ENCODE assay signal across 25 cellular contexts in genomic region chr1:29100487-29100886, GRCh38.
"Had no signal": no experiment of that assay in that cellular context is flagged by ENCODE, and none has a peak within 500 bp of the region (broad histone marks: within the 10 kb centered on the region; RNA-seq: fewer than 3 reads in every experiment).

No MANE protein-coding gene starts in this region.

- H3K36me3 ChIP-seq: pancreas, prostate gland, right atrium auricular region, tibial nerve had no signal

- DNase-seq: naive thymus-derived CD8-positive, alpha-beta T cell; nephron progenitor cell; nucleus accumbens; pancreas; retina; right lobe of liver; sigmoid colon; small intestine; stimulated activated CD4-positive, alpha-beta T cell treated with anti-CD3 and anti-CD28 coated beads, Interleukin-15, amount 100 ng/mL, for 24 hours; stimulated activated CD4-positive, alpha-beta T cell treated with anti-CD3 and anti-CD28 coated beads, Interleukin-2, amount 100 ng/mL, for 24 hours; stimulated activated CD4-positive, alpha-beta T cell treated with anti-CD3 and anti-CD28 coated beads, Interleukin-2, amount 100 ng/mL, for 48 hours; stimulated activated CD4-positive, alpha-beta T cell treated with anti-CD3 and anti-CD28 coated beads, Interleukin-4, amount 100 ng/mL, for 24 hours; stimulated activated naive B cell treated with anti-CD40 and anti-IgM and Interleukin-4, amounts not matched to agents 10 μg/mL and 1 μg/mL and 100 μg/mL, for 72 hours; stimulated activated naive CD4-positive, alpha-beta T cell treated with Interleukin-2 at 50 U/mL for 16 hours; stomach; thyroid gland; trophoblast cell; upper lobe of left lung had no signal

- H3K27ac ChIP-seq: neutrophil, pancreas, prostate gland, right atrium auricular region, right lobe of liver, sigmoid colon, stomach, thoracic aorta, thyroid gland, tibial nerve, upper lobe of left lung, vagina had no signal

- H3K9me3 ChIP-seq: neutrophil, pancreas, prostate gland, right atrium auricular region, right lobe of liver, sigmoid colon, stomach, thoracic aorta, thyroid gland, tibial nerve, upper lobe of left lung, vagina had no signal

- H3K4me1 ChIP-seq: pancreas, prostate gland, right atrium auricular region, sigmoid colon, stomach, tibial nerve, upper lobe of left lung, vagina had no signal

- FAIRE-seq: pancreas, small intestine, urothelium cell line had no signal

- H3K4me3 ChIP-seq: pancreas, prostate gland, right atrium auricular region, right lobe of liver, sigmoid colon, stomach, thoracic aorta, thyroid gland, tibial nerve, upper lobe of left lung, vagina had no signal

- H3K27me3 ChIP-seq: neutrophil, pancreas, right atrium auricular region, right lobe of liver, sigmoid colon, stomach, thyroid gland, tibial nerve, upper lobe of left lung, vagina had no signal
